Comparison of ENCODE assay signal across 2 cellular contexts in genomic region chr14:100910888-100911664, GRCh38.
TF ChIP-seq lines count a peak whose summit lies in the region.

No MANE protein-coding gene starts in this region.

TF ChIP-seq in HCT116, 20 proteins besides CTCF, POLR2A, EP300 and RAD21 (continued from another document):
- TF ChIP-seq ZBTB33 (IDR thresholded peaks at IDR 0.05; ENCODE audit: extremely low read depth, insufficient replicate concordance, low read length) (no peak), MAX (IDR thresholded peaks at IDR 0.05) (no peak), REST (IDR thresholded peaks at IDR 0.05; ENCODE audit: low read depth) (no peak), CBX3 (IDR thresholded peaks at IDR 0.05; ENCODE audit: low read depth) (no peak), ATF3 (IDR thresholded peaks at IDR 0.05) (no peak), ELF1 (IDR thresholded peaks at IDR 0.05; ENCODE audit: borderline replicate concordance, low read depth) (no peak), FOSL1 (IDR thresholded peaks at IDR 0.05; ENCODE audit: low read depth) (no peak), TCF7L2 (IDR thresholded peaks at IDR 0.05; ENCODE audit: borderline replicate concordance, extremely low read depth, insufficient read depth, insufficient read length) (no peak), EZH2 (IDR thresholded peaks at IDR 0.05) (no peak)

TF ChIP-seq in K562, 482 proteins besides CTCF, POLR2A, EP300 and RAD21 (continued from another document):
- TF ChIP-seq CREB5 (CRISPR knock-in tag; IDR thresholded peaks at IDR 0.05) = no peak
- TF ChIP-seq NCOA6 (IDR thresholded peaks at IDR 0.05) = no peak
- TF ChIP-seq ZHX1 (conservative IDR thresholded peaks at IDR 0.05; ENCODE audit: low read length) = no peak
- no peak for TF ChIP-seq LARP7 (IDR thresholded peaks at IDR 0.05)
- TF ChIP-seq ZNF512 (tag; IDR thresholded peaks at IDR 0.05) = no peak
